In the genomic region with DNA sequence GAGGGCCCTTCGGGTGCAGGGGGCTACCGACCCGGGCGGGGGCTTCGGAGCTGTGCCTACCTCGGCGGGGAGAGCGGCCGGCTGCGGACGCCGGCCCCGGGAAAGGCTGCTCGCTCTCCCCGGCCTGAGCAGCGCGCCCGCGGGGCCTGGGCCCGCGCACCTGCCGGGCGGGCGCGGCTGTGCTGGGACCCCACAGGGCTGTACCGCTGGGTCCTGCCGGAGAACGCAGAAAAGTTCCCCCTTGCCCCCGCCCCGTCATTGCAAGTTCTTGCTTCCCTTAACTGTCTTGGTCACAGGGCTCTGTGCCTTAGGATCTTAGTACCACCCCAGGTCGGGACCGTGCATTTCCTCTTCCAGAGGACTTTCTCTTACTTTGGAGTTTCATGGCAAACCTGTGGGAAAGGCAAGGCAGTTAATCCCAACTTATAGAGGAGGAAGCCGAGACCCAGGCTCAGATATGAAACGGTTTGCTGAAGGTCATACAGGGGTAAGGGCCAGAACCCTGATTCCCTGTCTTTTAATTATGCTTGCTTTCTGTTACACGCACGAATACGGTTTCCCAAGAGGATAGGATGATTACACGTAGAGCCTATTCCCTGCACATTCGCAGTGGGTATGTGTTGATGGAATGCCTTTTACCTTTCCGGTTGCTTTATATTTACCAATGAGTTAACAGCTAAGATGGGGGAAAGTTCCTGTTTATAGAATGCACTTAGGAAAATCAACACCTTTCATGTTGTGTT, we compare ENCODE assay signal across 1 cellular context.
TF ChIP-seq lines count a peak whose summit lies in the region.

No MANE protein-coding gene starts in this region.

TF ChIP-seq in IMR-90, 13 proteins besides CTCF, POLR2A, EP300 and RAD21 (continued from another document):
- TF ChIP-seq, protein P1, sequence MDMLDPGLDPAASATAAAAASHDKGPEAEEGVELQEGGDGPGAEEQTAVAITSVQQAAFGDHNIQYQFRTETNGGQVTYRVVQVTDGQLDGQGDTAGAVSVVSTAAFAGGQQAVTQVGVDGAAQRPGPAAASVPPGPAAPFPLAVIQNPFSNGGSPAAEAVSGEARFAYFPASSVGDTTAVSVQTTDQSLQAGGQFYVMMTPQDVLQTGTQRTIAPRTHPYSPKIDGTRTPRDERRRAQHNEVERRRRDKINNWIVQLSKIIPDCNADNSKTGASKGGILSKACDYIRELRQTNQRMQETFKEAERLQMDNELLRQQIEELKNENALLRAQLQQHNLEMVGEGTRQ (IDR thresholded peaks at IDR 0.05; ENCODE audit: low read depth, low read length) = no peak
- TF ChIP-seq BHLHE40 (IDR thresholded peaks at IDR 0.05; ENCODE audit: low read depth, low read length) (no peak), CEBPB (IDR thresholded peaks at IDR 0.05; ENCODE audit: low read depth, low read length) (no peak), MAZ (IDR thresholded peaks at IDR 0.05; ENCODE audit: borderline replicate concordance, low read depth, low read length) (no peak), SMC3 (IDR thresholded peaks at IDR 0.05; ENCODE audit: low read depth, low read length) (no peak), CHD1 (IDR thresholded peaks at IDR 0.05; ENCODE audit: low read depth, low read length) (no peak)
- TF ChIP-seq, protein P2, sequence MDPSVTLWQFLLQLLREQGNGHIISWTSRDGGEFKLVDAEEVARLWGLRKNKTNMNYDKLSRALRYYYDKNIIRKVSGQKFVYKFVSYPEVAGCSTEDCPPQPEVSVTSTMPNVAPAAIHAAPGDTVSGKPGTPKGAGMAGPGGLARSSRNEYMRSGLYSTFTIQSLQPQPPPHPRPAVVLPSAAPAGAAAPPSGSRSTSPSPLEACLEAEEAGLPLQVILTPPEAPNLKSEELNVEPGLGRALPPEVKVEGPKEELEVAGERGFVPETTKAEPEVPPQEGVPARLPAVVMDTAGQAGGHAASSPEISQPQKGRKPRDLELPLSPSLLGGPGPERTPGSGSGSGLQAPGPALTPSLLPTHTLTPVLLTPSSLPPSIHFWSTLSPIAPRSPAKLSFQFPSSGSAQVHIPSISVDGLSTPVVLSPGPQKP (IDR thresholded peaks at IDR 0.05; ENCODE audit: borderline replicate concordance, low read depth, low read length) = no peak
